12 cellular contexts compared by ENCODE assay signal in genomic region chr1:29900086-29900485, GRCh38.
"Had no signal": no experiment of that assay in that cellular context is flagged by ENCODE, and none has a peak within 500 bp of the region (broad histone marks: within the 10 kb centered on the region; RNA-seq: fewer than 3 reads in every experiment).

No MANE protein-coding gene starts in this region.

- H3K4me1 ChIP-seq: ascending aorta, thyroid gland had no signal

- H3K27ac ChIP-seq: ascending aorta, dorsolateral prefrontal cortex, esophagus muscularis mucosa, ovary, skin epidermis, thyroid gland had no signal

- H3K27ac Mint-ChIP-seq: activated naive CD8-positive, alpha-beta T cell treated with anti-CD3 and anti-CD28 coated beads, Interleukin-2, amount 50 U/mL, for 24 hours; activated T-cell treated with anti-CD3 and anti-CD28 coated beads, Interleukin-2, amount 50 U/mL, for 72 hours; mesothelial cell of epicardium had no signal

- H3K4me1 Mint-ChIP-seq: activated naive CD8-positive, alpha-beta T cell treated with anti-CD3 and anti-CD28 coated beads, Interleukin-2, amount 50 U/mL, for 24 hours; neural crest cell had no signal

- H3K4me3 ChIP-seq: ascending aorta, dorsolateral prefrontal cortex, esophagus muscularis mucosa, ovary, skin epidermis, thyroid gland had no signal

- H3K9me3 ChIP-seq: ascending aorta, esophagus muscularis mucosa, ovary, thyroid gland had no signal

- H3K36me3 Mint-ChIP-seq: mesothelial cell of epicardium had no signal

- H3K4me3 Mint-ChIP-seq: activated naive CD8-positive, alpha-beta T cell treated with anti-CD3 and anti-CD28 coated beads, Interleukin-2, amount 50 U/mL, for 24 hours; activated T-cell treated with anti-CD3 and anti-CD28 coated beads, Interleukin-2, amount 50 U/mL, for 72 hours; mesothelial cell of epicardium; neural crest cell had no signal

- H3K27me3 ChIP-seq: ascending aorta, ovary, thyroid gland had no signal

- H3K36me3 ChIP-seq: ascending aorta, esophagus muscularis mucosa, ovary, thyroid gland had no signal

- DNase-seq: activated CD4-positive, alpha-beta T cell treated with anti-CD3 and anti-CD28 coated beads, Interleukin-2, amount 50 U/mL, for 4 hours; activated CD4-positive, CD25-positive, alpha-beta regulatory T cell treated with anti-CD3 and anti-CD28 coated beads, Interleukin-2, amount 50 U/mL, for 72 hours; activated naive CD8-positive, alpha-beta T cell treated with anti-CD3 and anti-CD28 coated beads, Interleukin-2, amount 50 U/mL, for 24 hours; activated T-cell treated with anti-CD3 and anti-CD28 coated beads, Interleukin-2, amount 50 U/mL, for 72 hours; dorsolateral prefrontal cortex; ovary; thyroid gland had no signal

- ATAC-seq: activated naive CD8-positive, alpha-beta T cell treated with anti-CD3 and anti-CD28 coated beads, Interleukin-2, amount 50 U/mL, for 24 hours; activated T-cell treated with anti-CD3 and anti-CD28 coated beads, Interleukin-2, amount 50 U/mL, for 72 hours had no signal

- H3K9me3 Mint-ChIP-seq: activated naive CD8-positive, alpha-beta T cell treated with anti-CD3 and anti-CD28 coated beads, Interleukin-2, amount 50 U/mL, for 24 hours; activated T-cell treated with anti-CD3 and anti-CD28 coated beads, Interleukin-2, amount 50 U/mL, for 72 hours; mesothelial cell of epicardium; neural crest cell had no signal
